Comparison of ENCODE assay signal across 8 cellular contexts in genomic region chr10:68957284-68957615, GRCh38. TPM values are rescaled to one million over a fixed set of nuclear protein-coding genes. Genes with fewer than 3 reads are reported as not detected.
A peak's percentile ranks its signal among the peaks of the same experiment; 100 is the strongest.
DNase-seq lines count a peak whose midpoint lies in the region; ATAC-seq and TF ChIP-seq lines count a peak whose summit lies in the region.

No MANE protein-coding gene starts in this region.

- CTCF ChIA-PET in naive thymus-derived CD4-positive, alpha-beta T cell (lab: Charles Lee) = interaction anchor here (1.5 kb wide), 1 partner anchor 609 kb away, joined by 3 read pairs; no protein-coding TSS in a partner anchor

- intact Hi-C loops in naive thymus-derived CD4-positive, alpha-beta T cell (cut with micrococcal nuclease) = loop anchor here (1.0 to 10.0 kb wide), 9 partner anchors 31 to 1072 kb away; partner anchors contain the start of genes CCAR1 (in 2 of the 2), KIFBP (in 1 of the 2), RUFY2 (in 1 of the 2) and SIRT1 (in 1 of the 2)

- H3K9me3 ChIP-seq in naive thymus-derived CD4-positive, alpha-beta T cell (ENCODE audit: control insufficient read depth in 2 of 3, low read length in 3 of 3) = no peaks in the 10 kb centered on the region

- H3K27ac Mint-ChIP-seq in naive thymus-derived CD4-positive, alpha-beta T cell = peak overlapping the region; percentile 96 to 100 (median 99)

- peaks cover 6 to 31% (median 18%) of the 10 kb centered on the region in 3 experiments for H3K36me3 ChIP-seq in naive thymus-derived CD4-positive, alpha-beta T cell (ENCODE audit: control insufficient read depth in 2 of 3, insufficient read depth in 3 of 3, low read length in 3 of 3)

- peaks cover 11% of the 10 kb centered on the region in 2 donors for H3K4me1 ChIP-seq in naive thymus-derived CD4-positive, alpha-beta T cell (ENCODE audit: control insufficient read depth in 2 of 2, insufficient read depth in 2 of 2, low read length in 2 of 2)

- peaks cover 10 to 27% (median 13%) of the 10 kb centered on the region in 5 donors for H3K36me3 Mint-ChIP-seq in naive thymus-derived CD4-positive, alpha-beta T cell

- POLR2A ChIA-PET in naive thymus-derived CD4-positive, alpha-beta T cell (lab: Charles Lee) = interaction anchor here (1.3 to 2.0 kb wide), 3 partner anchors 13 to 135 kb away, joined by 3 to 11 read pairs (median 5); no protein-coding TSS in a partner anchor

- no peaks in the 10 kb centered on the region for H3K9me3 Mint-ChIP-seq in naive thymus-derived CD4-positive, alpha-beta T cell

- DNase-seq in AG10803 (ENCODE audit: low read depth) (no peak), coronary artery (ENCODE audit: low spot score) (no peak), T-helper 9 cell (no peak), SHP77 treated with DMSO at 0.1 percent for 48 hours (lab: John Stamatoyannopoulos, UW) (no peak)
- no peak for DNase-seq in Jurkat, Clone E6-1 (ENCODE audit: low read depth, low spot score)
- DNase-seq in naive thymus-derived CD4-positive, alpha-beta T cell = no peak

- peaks cover 17 to 63% (median 40%) of the 10 kb centered on the region in 7 donors for H3K4me1 Mint-ChIP-seq in naive thymus-derived CD4-positive, alpha-beta T cell

- TF ChIP-seq CTCF in AG10803 (conservative IDR thresholded peaks at IDR 0.05; ENCODE audit: low read length) = no peak
- TF ChIP-seq CTCF in coronary artery (IDR thresholded peaks at IDR 0.05) = no peak

- no peaks in the 10 kb centered on the region for H3K27me3 Mint-ChIP-seq in naive thymus-derived CD4-positive, alpha-beta T cell

- ATAC-seq in naive thymus-derived CD4-positive, alpha-beta T cell = no peak
- no peak for ATAC-seq in GM21367 (IDR thresholded peaks at IDR 0.05; ENCODE audit: unreplicated experiment)
- no peak for ATAC-seq in HG03135 (IDR thresholded peaks at IDR 0.05; ENCODE audit: unreplicated experiment)

- peak overlapping the region; percentile 91 to 100 (median 98) for H3K4me3 Mint-ChIP-seq in naive thymus-derived CD4-positive, alpha-beta T cell

- peak overlapping the region; percentile 57 to 97 for H3K27ac ChIP-seq in coronary artery
- peak overlapping the region; percentile 97 for H3K27ac ChIP-seq in naive thymus-derived CD4-positive, alpha-beta T cell (ENCODE audit: low read depth, low read length)

- no peaks in the 10 kb centered on the region for H3K27me3 ChIP-seq in naive thymus-derived CD4-positive, alpha-beta T cell (ENCODE audit: control insufficient read depth in 2 of 2, insufficient read depth in 2 of 2, low read length in 2 of 2)

- H3K4me3 ChIP-seq in AG10803 (ENCODE audit: low read length) (peak overlapping the region; percentile 98), coronary artery (peak overlapping the region; percentile 99)
- H3K4me3 ChIP-seq in Jurkat, Clone E6-1 (ENCODE audit: low read length) = peak overlapping the region; percentile 98
- peak overlapping the region; percentile 71 for H3K4me3 ChIP-seq in naive thymus-derived CD4-positive, alpha-beta T cell (ENCODE audit: low read length)

RNA-seq across cellular contexts. Expression of gene DDX21, which starts 1.3 kb away (rescaled TPM):
- polyA plus RNA-seq in Jurkat, Clone E6-1 (2012; ENCODE audit: insufficient read depth, insufficient read length) = 50.4 TPM
- 100 to 1,000 TPM in 1 of 5 experiments, 10 to 100 TPM in 4; 43.5 to 101 (median 86.7) TPM for total RNA-seq in naive thymus-derived CD4-positive, alpha-beta T cell
- 10 to 100 TPM; 15.0 to 15.4 TPM for polyA plus RNA-seq in naive thymus-derived CD4-positive, alpha-beta T cell

RNA-seq across cellular contexts. Expression of gene KIFBP, which starts 31.4 kb away (rescaled TPM):
- polyA plus RNA-seq in Jurkat, Clone E6-1 (2012; ENCODE audit: insufficient read depth, insufficient read length) = 13.1 TPM
- 10 to 100 TPM in 3 of 5 experiments, 1 to 10 TPM in 2; 4.5 to 18.1 (median 14.0) TPM for total RNA-seq in naive thymus-derived CD4-positive, alpha-beta T cell
- 1 to 10 TPM; 4.9 TPM for polyA plus RNA-seq in naive thymus-derived CD4-positive, alpha-beta T cell

RNA-seq across cellular contexts. Expression of gene DDX50, which starts 56.1 kb away (rescaled TPM):
- polyA plus RNA-seq in Jurkat, Clone E6-1 (2012; ENCODE audit: insufficient read depth, insufficient read length) = 58.6 TPM
- 10 to 100 TPM; 28.3 to 49.3 (median 47.5) TPM for total RNA-seq in naive thymus-derived CD4-positive, alpha-beta T cell
- 10 to 100 TPM; 38.6 to 41.6 TPM for polyA plus RNA-seq in naive thymus-derived CD4-positive, alpha-beta T cell
